Comparison of ENCODE assay signal across 1 cellular context in the genomic region with DNA sequence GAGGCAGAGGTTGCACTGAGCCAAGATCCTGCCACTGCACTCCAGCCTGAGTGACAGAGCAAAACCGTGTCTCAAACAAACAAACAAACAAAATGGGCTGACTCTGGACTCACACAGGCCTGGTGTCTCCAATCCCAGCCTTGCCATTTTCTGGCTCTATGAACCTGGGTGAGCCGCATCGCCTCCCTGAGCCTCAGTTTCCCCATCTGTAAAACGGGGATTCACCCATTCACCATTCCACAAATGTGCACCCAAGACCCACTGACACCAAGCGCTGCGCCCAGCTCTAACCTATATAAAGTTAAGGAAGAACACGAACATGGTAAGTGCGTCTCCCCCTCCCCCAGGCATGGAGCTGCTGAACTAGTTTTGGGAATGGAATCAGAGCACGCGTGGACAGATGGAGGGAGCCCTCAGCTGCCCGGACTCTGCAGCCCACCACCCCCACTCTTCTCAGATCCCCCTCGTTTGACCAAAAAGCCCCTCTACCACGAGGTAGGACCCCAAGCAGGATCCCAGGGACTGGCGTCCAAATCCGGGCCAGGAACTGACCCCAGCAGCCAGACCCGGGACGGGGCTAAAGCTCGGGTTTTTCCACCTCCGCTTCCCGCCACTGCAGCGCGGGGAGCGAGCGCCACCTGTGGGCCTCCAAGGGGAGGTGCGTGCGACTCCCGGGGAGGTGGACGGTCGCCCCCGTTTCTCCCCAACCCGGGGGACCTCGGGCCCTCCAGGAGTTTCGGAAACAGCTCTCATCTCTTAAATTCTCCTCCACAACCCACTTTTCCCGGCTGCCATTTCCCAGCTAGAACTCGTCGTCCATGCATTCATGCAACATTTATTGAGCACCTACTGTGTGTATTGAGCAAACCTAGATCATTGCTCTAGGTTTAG.
TF ChIP-seq lines count a peak whose summit lies in the region.

No MANE protein-coding gene starts in this region.

TF ChIP-seq in GM23338, 12 proteins besides CTCF, POLR2A, EP300 and RAD21:
- TF ChIP-seq, protein P1, sequence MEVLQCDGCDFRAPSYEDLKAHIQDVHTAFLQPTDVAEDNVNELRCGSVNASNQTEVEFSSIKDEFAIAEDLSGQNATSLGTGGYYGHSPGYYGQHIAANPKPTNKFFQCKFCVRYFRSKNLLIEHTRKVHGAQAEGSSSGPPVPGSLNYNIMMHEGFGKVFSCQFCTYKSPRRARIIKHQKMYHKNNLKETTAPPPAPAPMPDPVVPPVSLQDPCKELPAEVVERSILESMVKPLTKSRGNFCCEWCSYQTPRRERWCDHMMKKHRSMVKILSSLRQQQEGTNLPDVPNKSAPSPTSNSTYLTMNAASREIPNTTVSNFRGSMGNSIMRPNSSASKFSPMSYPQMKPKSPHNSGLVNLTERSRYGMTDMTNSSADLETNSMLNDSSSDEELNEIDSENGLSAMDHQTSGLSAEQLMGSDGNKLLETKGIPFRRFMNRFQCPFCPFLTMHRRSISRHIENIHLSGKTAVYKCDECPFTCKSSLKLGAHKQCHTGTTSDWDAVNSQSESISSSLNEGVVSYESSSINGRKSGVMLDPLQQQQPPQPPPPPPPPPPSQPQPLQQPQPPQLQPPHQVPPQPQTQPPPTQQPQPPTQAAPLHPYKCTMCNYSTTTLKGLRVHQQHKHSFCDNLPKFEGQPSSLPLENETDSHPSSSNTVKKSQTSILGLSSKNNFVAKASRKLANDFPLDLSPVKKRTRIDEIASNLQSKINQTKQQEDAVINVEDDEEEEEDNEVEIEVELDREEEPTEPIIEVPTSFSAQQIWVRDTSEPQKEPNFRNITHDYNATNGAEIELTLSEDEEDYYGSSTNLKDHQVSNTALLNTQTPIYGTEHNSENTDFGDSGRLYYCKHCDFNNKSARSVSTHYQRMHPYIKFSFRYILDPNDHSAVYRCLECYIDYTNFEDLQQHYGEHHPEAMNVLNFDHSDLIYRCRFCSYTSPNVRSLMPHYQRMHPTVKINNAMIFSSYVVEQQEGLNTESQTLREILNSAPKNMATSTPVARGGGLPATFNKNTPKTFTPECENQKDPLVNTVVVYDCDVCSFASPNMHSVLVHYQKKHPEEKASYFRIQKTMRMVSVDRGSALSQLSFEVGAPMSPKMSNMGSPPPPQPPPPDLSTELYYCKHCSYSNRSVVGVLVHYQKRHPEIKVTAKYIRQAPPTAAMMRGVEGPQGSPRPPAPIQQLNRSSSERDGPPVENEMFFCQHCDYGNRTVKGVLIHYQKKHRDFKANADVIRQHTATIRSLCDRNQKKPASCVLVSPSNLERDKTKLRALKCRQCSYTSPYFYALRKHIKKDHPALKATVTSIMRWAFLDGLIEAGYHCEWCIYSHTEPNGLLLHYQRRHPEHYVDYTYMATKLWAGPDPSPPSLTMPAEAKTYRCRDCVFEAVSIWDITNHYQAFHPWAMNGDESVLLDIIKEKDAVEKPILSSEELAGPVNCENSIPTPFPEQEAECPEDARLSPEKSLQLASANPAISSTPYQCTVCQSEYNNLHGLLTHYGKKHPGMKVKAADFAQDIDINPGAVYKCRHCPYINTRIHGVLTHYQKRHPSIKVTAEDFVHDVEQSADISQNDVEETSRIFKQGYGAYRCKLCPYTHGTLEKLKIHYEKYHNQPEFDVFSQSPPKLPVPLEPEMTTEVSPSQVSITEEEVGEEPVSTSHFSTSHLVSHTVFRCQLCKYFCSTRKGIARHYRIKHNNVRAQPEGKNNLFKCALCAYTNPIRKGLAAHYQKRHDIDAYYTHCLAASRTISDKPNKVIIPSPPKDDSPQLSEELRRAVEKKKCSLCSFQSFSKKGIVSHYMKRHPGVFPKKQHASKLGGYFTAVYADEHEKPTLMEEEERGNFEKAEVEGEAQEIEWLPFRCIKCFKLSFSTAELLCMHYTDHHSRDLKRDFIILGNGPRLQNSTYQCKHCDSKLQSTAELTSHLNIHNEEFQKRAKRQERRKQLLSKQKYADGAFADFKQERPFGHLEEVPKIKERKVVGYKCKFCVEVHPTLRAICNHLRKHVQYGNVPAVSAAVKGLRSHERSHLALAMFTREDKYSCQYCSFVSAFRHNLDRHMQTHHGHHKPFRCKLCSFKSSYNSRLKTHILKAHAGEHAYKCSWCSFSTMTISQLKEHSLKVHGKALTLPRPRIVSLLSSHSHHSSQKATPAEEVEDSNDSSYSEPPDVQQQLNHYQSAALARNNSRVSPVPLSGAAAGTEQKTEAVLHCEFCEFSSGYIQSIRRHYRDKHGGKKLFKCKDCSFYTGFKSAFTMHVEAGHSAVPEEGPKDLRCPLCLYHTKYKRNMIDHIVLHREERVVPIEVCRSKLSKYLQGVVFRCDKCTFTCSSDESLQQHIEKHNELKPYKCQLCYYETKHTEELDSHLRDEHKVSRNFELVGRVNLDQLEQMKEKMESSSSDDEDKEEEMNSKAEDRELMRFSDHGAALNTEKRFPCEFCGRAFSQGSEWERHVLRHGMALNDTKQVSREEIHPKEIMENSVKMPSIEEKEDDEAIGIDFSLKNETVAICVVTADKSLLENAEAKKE (CRISPR knock-in tag; IDR thresholded peaks at IDR 0.05): no peak
- TF ChIP-seq ZNF331 (CRISPR knock-in tag; IDR thresholded peaks at IDR 0.05; ENCODE audit: low read depth) (no peak), POLR2AphosphoS5 (IDR thresholded peaks at IDR 0.05; ENCODE audit: low read depth) (no peak), EZH2 (IDR thresholded peaks at IDR 0.05; ENCODE audit: low read depth, unreplicated experiment) (no peak), STAT1 (IDR thresholded peaks at IDR 0.05; ENCODE audit: unreplicated experiment) (no peak)
- TF ChIP-seq, protein P2, sequence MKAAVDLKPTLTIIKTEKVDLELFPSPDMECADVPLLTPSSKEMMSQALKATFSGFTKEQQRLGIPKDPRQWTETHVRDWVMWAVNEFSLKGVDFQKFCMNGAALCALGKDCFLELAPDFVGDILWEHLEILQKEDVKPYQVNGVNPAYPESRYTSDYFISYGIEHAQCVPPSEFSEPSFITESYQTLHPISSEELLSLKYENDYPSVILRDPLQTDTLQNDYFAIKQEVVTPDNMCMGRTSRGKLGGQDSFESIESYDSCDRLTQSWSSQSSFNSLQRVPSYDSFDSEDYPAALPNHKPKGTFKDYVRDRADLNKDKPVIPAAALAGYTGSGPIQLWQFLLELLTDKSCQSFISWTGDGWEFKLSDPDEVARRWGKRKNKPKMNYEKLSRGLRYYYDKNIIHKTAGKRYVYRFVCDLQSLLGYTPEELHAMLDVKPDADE (IDR thresholded peaks at IDR 0.05): no peak
- TF ChIP-seq, protein P3, sequence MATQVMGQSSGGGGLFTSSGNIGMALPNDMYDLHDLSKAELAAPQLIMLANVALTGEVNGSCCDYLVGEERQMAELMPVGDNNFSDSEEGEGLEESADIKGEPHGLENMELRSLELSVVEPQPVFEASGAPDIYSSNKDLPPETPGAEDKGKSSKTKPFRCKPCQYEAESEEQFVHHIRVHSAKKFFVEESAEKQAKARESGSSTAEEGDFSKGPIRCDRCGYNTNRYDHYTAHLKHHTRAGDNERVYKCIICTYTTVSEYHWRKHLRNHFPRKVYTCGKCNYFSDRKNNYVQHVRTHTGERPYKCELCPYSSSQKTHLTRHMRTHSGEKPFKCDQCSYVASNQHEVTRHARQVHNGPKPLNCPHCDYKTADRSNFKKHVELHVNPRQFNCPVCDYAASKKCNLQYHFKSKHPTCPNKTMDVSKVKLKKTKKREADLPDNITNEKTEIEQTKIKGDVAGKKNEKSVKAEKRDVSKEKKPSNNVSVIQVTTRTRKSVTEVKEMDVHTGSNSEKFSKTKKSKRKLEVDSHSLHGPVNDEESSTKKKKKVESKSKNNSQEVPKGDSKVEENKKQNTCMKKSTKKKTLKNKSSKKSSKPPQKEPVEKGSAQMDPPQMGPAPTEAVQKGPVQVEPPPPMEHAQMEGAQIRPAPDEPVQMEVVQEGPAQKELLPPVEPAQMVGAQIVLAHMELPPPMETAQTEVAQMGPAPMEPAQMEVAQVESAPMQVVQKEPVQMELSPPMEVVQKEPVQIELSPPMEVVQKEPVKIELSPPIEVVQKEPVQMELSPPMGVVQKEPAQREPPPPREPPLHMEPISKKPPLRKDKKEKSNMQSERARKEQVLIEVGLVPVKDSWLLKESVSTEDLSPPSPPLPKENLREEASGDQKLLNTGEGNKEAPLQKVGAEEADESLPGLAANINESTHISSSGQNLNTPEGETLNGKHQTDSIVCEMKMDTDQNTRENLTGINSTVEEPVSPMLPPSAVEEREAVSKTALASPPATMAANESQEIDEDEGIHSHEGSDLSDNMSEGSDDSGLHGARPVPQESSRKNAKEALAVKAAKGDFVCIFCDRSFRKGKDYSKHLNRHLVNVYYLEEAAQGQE (IDR thresholded peaks at IDR 0.05; ENCODE audit: unreplicated experiment): no peak
